Comparison of ENCODE assay signal across 28 cellular contexts in genomic region chr2:59282374-59283057, GRCh38.
"Had no signal": no experiment of that assay in that cellular context is flagged by ENCODE, and none has a peak within 500 bp of the region (broad histone marks: within the 10 kb centered on the region; RNA-seq: fewer than 3 reads in every experiment).

No MANE protein-coding gene starts in this region.

- H3K9me3 ChIP-seq: esophagus squamous epithelium, heart right ventricle, lower lobe of right lung, ovary, psoas muscle, sigmoid colon, stomach, thyroid gland, vagina had no signal

- ATAC-seq: effector memory CD8-positive, alpha-beta T cell; heart right ventricle; left ventricle myocardium superior; lower lobe of right lung; naive thymus-derived CD8-positive, alpha-beta T cell; psoas muscle; right cardiac atrium; stimulated activated effector memory CD8-positive, alpha-beta T cell treated with anti-CD3 and anti-CD28 coated beads, Interleukin-12 subunit alpha, Interleukin-12 subunit beta, amount 100 ng/mL, for 72 hours had no signal

- H3K27ac ChIP-seq: esophagus squamous epithelium, heart right ventricle, lower lobe of right lung, ovary, psoas muscle, sigmoid colon, stomach, thyroid gland, vagina had no signal

- H3K36me3 ChIP-seq: esophagus squamous epithelium, heart right ventricle, lower lobe of right lung, ovary, sigmoid colon, stomach, thyroid gland, vagina had no signal

- H3K27me3 ChIP-seq: esophagus squamous epithelium, ovary, sigmoid colon, stomach, thyroid gland, vagina had no signal

- FAIRE-seq: endometrium, keratinocyte had no signal

- H3K4me3 ChIP-seq: esophagus squamous epithelium, heart right ventricle, lower lobe of right lung, ovary, psoas muscle, sigmoid colon, stomach, thyroid gland, vagina had no signal

- H3K4me1 ChIP-seq: esophagus squamous epithelium, heart right ventricle, lower lobe of right lung, psoas muscle, sigmoid colon, stomach, thyroid gland, vagina had no signal

- DNase-seq: effector memory CD8-positive, alpha-beta T cell; erythroblast; esophagus squamous epithelium; foreskin melanocyte; glutamatergic neuron; heart right ventricle; hypothalamus; immature natural killer cell; left ventricle myocardium superior; lower lobe of right lung; naive thymus-derived CD8-positive, alpha-beta T cell; nephron progenitor cell; nucleus accumbens; ovary; posterior cingulate gyrus; psoas muscle; right cardiac atrium; sigmoid colon; stimulated activated CD4-positive, alpha-beta T cell treated with anti-CD3 and anti-CD28 coated beads, Interleukin-2, amount 100 ng/mL, for 24 hours; stimulated activated CD4-positive, alpha-beta T cell treated with anti-CD3 and anti-CD28 coated beads, Interleukin-4, amount 100 ng/mL, for 24 hours; stimulated activated naive CD4-positive, alpha-beta T cell treated with Interleukin-2 at 50 U/mL for 16 hours; stomach; thyroid gland; trophoblast cell had no signal
